15 cellular contexts compared by ENCODE assay signal in genomic region chr9:82495884-82496777, GRCh38.
DNase-seq lines count a peak whose midpoint lies in the region; TF ChIP-seq lines count a peak whose summit lies in the region.
"Had no signal": no experiment of that assay in that cellular context is flagged by ENCODE, and none has a peak within 500 bp of the region (broad histone marks: within the 10 kb centered on the region; RNA-seq: fewer than 3 reads in every experiment).

No MANE protein-coding gene starts in this region.

- no peak overlapping the region for H2AK5ac ChIP-seq in mesenchymal stem cell (ENCODE audit: low read length, severe bottlenecking)

- H3K4me3 ChIP-seq in KMS-11 (IDR thresholded peaks at IDR 0.05; ENCODE audit: insufficient read depth, low read depth, low read length): no peak overlapping the region
- no peak overlapping the region for H3K4me3 ChIP-seq in fibroblast of the aortic adventitia (ENCODE audit: low read depth, low read length)
- no peak overlapping the region for H3K4me3 ChIP-seq in mesenchymal stem cell (ENCODE audit: insufficient read depth in 1 of 2, low read depth in 1 of 2, low read length in 2 of 2)
- H3K4me3 ChIP-seq: GM23338, K562, MG63 had no signal

- no peaks in the 10 kb centered on the region for H3K79me1 ChIP-seq in mesenchymal stem cell (replicated peaks; ENCODE audit: low read length, poor library complexity, severe bottlenecking)

- no peaks in the 10 kb centered on the region for H4K20me1 ChIP-seq in KMS-11 (ENCODE audit: insufficient read depth)

- DNase-seq in MV-4-11 (lab: John Stamatoyannopoulos, UW): peak; percentile 74
- DNase-seq in fibroblast of the aortic adventitia (ENCODE audit: low read depth): peak; percentile 42
- DNase-seq in mesenchymal stem cell: no peak
- no peak for DNase-seq in CD1c-positive myeloid dendritic cell (ENCODE audit: extremely low spot score)
- DNase-seq in NCI-H510A treated with DMSO at 0.1 percent for 48 hours (lab: John Stamatoyannopoulos, UW): no peak
- DNase-seq in activated naive CD4-positive, alpha-beta T cell treated with Interleukin-2 at 50 U/mL for 16 hours: no peak
- DNase-seq: COR-L47, MG63, NCI-H187, NCI-H345, NCI-H748 treated with DMSO at 0.1 percent for 48 hours, SHP77 treated with DMSO at 0.1 percent for 48 hours had no signal

- H3K4me2 ChIP-seq in KMS-11 (peak overlapping the region; percentile 72), mesenchymal stem cell (ENCODE audit: low read length, poor library complexity, severe bottlenecking) (no peak overlapping the region)
- H3K4me2 ChIP-seq: GM23338 had no signal

- no peak overlapping the region for H3K23ac ChIP-seq in mesenchymal stem cell (ENCODE audit: low read length in 2 of 2)

- no peak overlapping the region for H3K4ac ChIP-seq in mesenchymal stem cell (ENCODE audit: low read depth in 1 of 2, low read length in 2 of 2)

- peaks cover 43% of the 10 kb centered on the region for H3K4me1 ChIP-seq in KMS-11 (ENCODE audit: low read depth, poor library complexity, severe bottlenecking)
- no peaks in the 10 kb centered on the region for H3K4me1 ChIP-seq in mesenchymal stem cell (ENCODE audit: control insufficient read depth, insufficient read depth, low read depth, low read length)

- H3K9me3 ChIP-seq in mesenchymal stem cell (ENCODE audit: control insufficient read depth, low read length): peaks cover 3% of the 10 kb centered on the region
- H3K9me3 ChIP-seq: MG63 had no signal

- WGBS in mesenchymal stem cell: 94% methylated on average over 16 of the region's 16 CpGs

- no peak overlapping the region for H2BK5ac ChIP-seq in mesenchymal stem cell (ENCODE audit: low read depth, low read length, poor library complexity, severe bottlenecking)

- no peak overlapping the region for H2BK15ac ChIP-seq in mesenchymal stem cell (ENCODE audit: low read depth, poor library complexity, severe bottlenecking)

- no peak overlapping the region; the same call in 1 of the 2 replicates for H3K9ac ChIP-seq in KMS-11
- H3K9ac ChIP-seq in mesenchymal stem cell (ENCODE audit: low read length): no peak overlapping the region

- no peak for TF ChIP-seq CTCF in KMS-11 (conservative IDR thresholded peaks at IDR 0.05; ENCODE audit: low read depth, low read length)
- no peak for TF ChIP-seq CTCF in fibroblast of the aortic adventitia (IDR thresholded peaks at IDR 0.05; ENCODE audit: insufficient read depth, low read length)

- H2AFZ ChIP-seq in KMS-11 (ENCODE audit: low read depth) (peak overlapping the region; percentile 19; the same call in 1 of the 2 replicates), mesenchymal stem cell (ENCODE audit: low read depth, low read length) (no peak overlapping the region)

- H3K79me2 ChIP-seq in KMS-11 (ENCODE audit: insufficient read depth, low read depth): no peaks in the 10 kb centered on the region

- no peaks in the 10 kb centered on the region for H3K27me3 ChIP-seq in KMS-11 (ENCODE audit: insufficient read depth, low read depth)
- peaks cover 0 to 17% of the 10 kb centered on the region in 2 experiments for H3K27me3 ChIP-seq in mesenchymal stem cell (ENCODE audit: control insufficient read depth in 1 of 2, insufficient read depth in 1 of 2, low read length in 2 of 2)
- H3K27me3 ChIP-seq: MG63 had no signal

- no peak overlapping the region for H4K91ac ChIP-seq in mesenchymal stem cell (ENCODE audit: low read length)

- peak overlapping the region; percentile 23 for H4K8ac ChIP-seq in mesenchymal stem cell (ENCODE audit: low read length)

- no peak overlapping the region for H2BK120ac ChIP-seq in mesenchymal stem cell (ENCODE audit: low read depth, low read length)

- no peak overlapping the region for H3K14ac ChIP-seq in mesenchymal stem cell (ENCODE audit: low read length in 2 of 2)

- H3K27ac ChIP-seq in KMS-11 (peak overlapping the region; percentile 46), mesenchymal stem cell (ENCODE audit: low read length, poor library complexity, severe bottlenecking) (no peak overlapping the region)

- H2BK12ac ChIP-seq in mesenchymal stem cell (ENCODE audit: low read length in 2 of 2): no peak overlapping the region

- H3K36me3 ChIP-seq in KMS-11 (ENCODE audit: insufficient read depth) (0 out of 2 replicates have a peak, but pooled peaks cover 5% of the 10 kb centered on the region), mesenchymal stem cell (ENCODE audit: control insufficient read depth in 1 of 2, insufficient read depth in 2 of 2, low read depth in 1 of 2, low read length in 2 of 2) (no peaks in the 10 kb centered on the region)
- H3K36me3 ChIP-seq: MG63 had no signal

- no peak overlapping the region for H3K18ac ChIP-seq in mesenchymal stem cell (ENCODE audit: low read depth in 1 of 2, low read length in 2 of 2)

Comparison
In these comparisons a context has a peak if more than half of its experiments do, and no peak if none do; other contexts are left out.
1. DNase-seq: peak in MV-4-11 (single experiment) and fibroblast of the aortic adventitia (single experiment); none in mesenchymal stem cell (single experiment), CD1c-positive myeloid dendritic cell (single experiment), NCI-H510A treated with DMSO at 0.1 percent for 48 hours (single experiment) and activated naive CD4-positive, alpha-beta T cell treated with Interleukin-2 at 50 U/mL for 16 hours (single experiment).